ENCODE assay signal across 12 cellular contexts in genomic region chr2:23602113-23602512, GRCh38.
A peak's percentile ranks its signal among the peaks of the same experiment; 100 is the strongest.
DNase-seq lines count a peak whose midpoint lies in the region; ATAC-seq, FAIRE-seq and TF ChIP-seq lines count a peak whose summit lies in the region.
"Had no signal": no experiment of that assay in that cellular context is flagged by ENCODE, and none has a peak within 500 bp of the region (broad histone marks: within the 10 kb centered on the region; RNA-seq: fewer than 3 reads in every experiment).

No MANE protein-coding gene starts in this region.

- no peak for TF ChIP-seq CTCF in left ventricle myocardium inferior (IDR thresholded peaks at IDR 0.05; ENCODE audit: borderline replicate concordance)
- TF ChIP-seq CTCF in chondrocyte (IDR thresholded peaks at IDR 0.05), result no peak

- H3K9me3 Mint-ChIP-seq in chondrocyte (ENCODE audit: low read depth), result peaks cover 5% of the 10 kb centered on the region

- WGBS in mesodermal cell (ENCODE audit: insufficient coverage in 2 of 2), 2 experiments, result 76 to 78% methylated on average over 11 of the region's 12 CpGs

- ATAC-seq in Right ventricle myocardium inferior, result peak; percentile 40

- peak overlapping the region; percentile 16 for H3K4me3 Mint-ChIP-seq in chondrocyte (ENCODE audit: unreplicated experiment)

- peak overlapping the region; percentile 87 for H3K27ac Mint-ChIP-seq in chondrocyte (ENCODE audit: unreplicated experiment)

- no peaks in the 10 kb centered on the region for H3K27me3 ChIP-seq in left ventricle myocardium inferior (ENCODE audit: low read depth)

- H3K27me3 Mint-ChIP-seq in chondrocyte (ENCODE audit: low read depth), result no peaks in the 10 kb centered on the region

- H3K36me3 ChIP-seq in left ventricle myocardium inferior (no peaks in the 10 kb centered on the region), mesodermal cell (ENCODE audit: control insufficient read depth, insufficient read depth, low read length) (no peaks in the 10 kb centered on the region)

- H3K9me3 ChIP-seq in left ventricle myocardium inferior (replicated peaks), result peaks cover 10% of the 10 kb centered on the region
- H3K9me3 ChIP-seq in mesodermal cell (ENCODE audit: control insufficient read depth, low read length), result peaks cover 13% of the 10 kb centered on the region

- peak; percentile 58 for FAIRE-seq in urothelium cell line (lab: Jason Lieb, UNC)

- peaks cover 4% of the 10 kb centered on the region for H3K36me3 Mint-ChIP-seq in chondrocyte (ENCODE audit: low read depth)

- H3K4me1 Mint-ChIP-seq in chondrocyte (ENCODE audit: low read depth), result peaks cover 20% of the 10 kb centered on the region

- H3K4me1 ChIP-seq in left ventricle myocardium inferior (no peaks in the 10 kb centered on the region), mesodermal cell (ENCODE audit: control insufficient read depth, insufficient read depth, low read length, poor library complexity, severe bottlenecking) (peaks cover 4% of the 10 kb centered on the region)

- intact Hi-C loops in Right ventricle myocardium inferior (cut with DNase I), result no loop called here
- intact Hi-C loops in left ventricle myocardium inferior (cut with micrococcal nuclease), result no loop called here

- no peak overlapping the region for H3K4me3 ChIP-seq in left ventricle myocardium inferior
- H3K4me3 ChIP-seq in mesodermal cell (ENCODE audit: extremely low read depth, insufficient read depth, low read length, poor library complexity, severe bottlenecking), result no peak overlapping the region

- DNase-seq in Right ventricle myocardium inferior (ENCODE audit: missing footprints), result no peak
- DNase-seq in left ventricle myocardium inferior, result no peak
- peak; percentile 97 for DNase-seq in chondrocyte (ENCODE audit: low spot score)
- DNase-seq in urothelium cell line (ENCODE audit: low spot score), result peak; percentile 90
- no peak for DNase-seq in stimulated activated naive CD4-positive, alpha-beta T cell treated with Interleukin-2 at 50 U/mL for 16 hours (lab: John Stamatoyannopoulos, UW)
- DNase-seq in NCI-H1092 (lab: John Stamatoyannopoulos, UW), result no peak
- no peak for DNase-seq in NCI-H146 treated with DMSO at 0.1 percent for 48 hours (lab: John Stamatoyannopoulos, UW; ENCODE audit: unreplicated experiment)
- DNase-seq: activated CD4-positive, alpha-beta T cell treated with anti-CD3 and anti-CD28 coated beads, Interleukin-2, amount 50 U/mL, for 48 hours; NCI-H1105; occipital lobe; stimulated activated CD8-positive, alpha-beta memory T cell treated with anti-CD3 and anti-CD28 coated beads, Interleukin-4, amount 100 ng/mL, for 48 hours had no signal

- H3K27ac ChIP-seq in left ventricle myocardium inferior (replicated peaks) (no peak overlapping the region), mesodermal cell (ENCODE audit: low read depth, low read length, severe bottlenecking) (peak overlapping the region; percentile 33)

Comparison
In these comparisons a context has a peak if more than half of its experiments do, and no peak if none do; other contexts are left out.
1. DNase-seq: peak in chondrocyte (single experiment) and urothelium cell line (single experiment); none in Right ventricle myocardium inferior (single experiment), left ventricle myocardium inferior (single experiment), stimulated activated naive CD4-positive, alpha-beta T cell treated with Interleukin-2 at 50 U/mL for 16 hours (single experiment), NCI-H1092 (single experiment) and NCI-H146 treated with DMSO at 0.1 percent for 48 hours (single experiment).